Comparison of ENCODE assay signal across 8 cellular contexts in the genomic region with DNA sequence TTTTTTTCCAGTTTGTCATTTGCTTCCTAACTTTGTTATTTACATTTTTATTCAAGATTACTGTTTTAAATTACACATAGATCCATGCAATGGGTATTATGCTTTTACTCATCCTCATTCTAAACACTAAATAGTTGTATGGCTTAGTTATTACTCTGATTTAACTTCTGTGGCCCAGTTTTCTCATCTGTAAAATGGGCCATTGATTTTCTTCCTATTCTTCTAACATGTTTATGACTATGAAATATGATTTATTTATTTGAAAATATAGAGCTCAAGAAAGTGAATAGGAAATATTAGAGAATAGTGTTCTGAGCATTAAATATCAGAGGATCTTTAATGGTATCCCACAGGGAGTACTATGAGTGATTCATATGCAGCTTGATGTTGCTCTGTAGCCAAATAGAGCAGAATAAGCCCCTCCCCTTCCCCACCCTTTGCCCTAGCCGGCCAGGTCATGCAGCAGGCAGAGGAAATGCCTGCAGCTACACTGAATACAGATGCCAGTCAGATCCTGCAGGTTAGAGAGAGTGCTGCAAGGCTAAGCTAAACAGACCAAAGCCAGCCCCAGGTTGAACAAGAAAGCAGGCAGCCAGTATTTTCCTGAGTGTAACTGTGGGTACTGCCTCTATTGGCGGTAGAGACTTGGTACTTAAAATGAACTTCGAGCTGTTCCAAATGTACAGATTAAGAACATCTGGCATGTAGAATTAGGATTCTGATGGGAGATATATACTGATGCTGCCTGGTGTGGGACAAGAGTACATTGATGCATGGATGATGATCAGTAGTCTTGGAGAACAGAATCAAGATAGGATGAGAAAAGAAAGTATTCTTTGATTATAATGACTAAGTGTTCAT. TPM values are rescaled to one million over a fixed set of nuclear protein-coding genes. Genes with fewer than 3 reads are reported as not detected.
DNase-seq lines count a peak whose midpoint lies in the region; ATAC-seq, FAIRE-seq and TF ChIP-seq lines count a peak whose summit lies in the region.

No MANE protein-coding gene starts in this region.

- H3K4me3 ChIP-seq in OCI-LY7 (ENCODE audit: low read depth, low read length, poor library complexity, severe bottlenecking) = peak overlapping the region; percentile 8
- H3K4me3 ChIP-seq in astrocyte (ENCODE audit: insufficient read depth, low read depth, low read length) = no peak overlapping the region

- TF ChIP-seq CTCF in OCI-LY7 (conservative IDR thresholded peaks at IDR 0.05; ENCODE audit: low read length) = peak; percentile 58
- no peak for TF ChIP-seq CTCF in astrocyte (IDR thresholded peaks at IDR 0.05; ENCODE audit: insufficient read depth, low read depth, low read length)
- TF ChIP-seq CTCF in GM10248 (IDR thresholded peaks at IDR 0.05; ENCODE audit: control extremely low read depth, extremely low read depth, low read depth, missing control alignments) = no peak

- H4K20me1 ChIP-seq in OCI-LY7 (ENCODE audit: insufficient read depth, low read length) (no peaks in the 10 kb centered on the region), astrocyte (ENCODE audit: insufficient read depth, low read length) (no peaks in the 10 kb centered on the region)

- POLR2A ChIA-PET in OCI-LY7 (lab: Charles Lee) (interaction anchor here (0.5 to 5.7 kb wide), 21 partner anchors 10 to 684 kb away, joined by 3 to 68 read pairs (median 3); a partner anchor contains a TSS), GM10248 (lab: Yijun Ruan, JAX) (no interaction called here)

- peak; percentile 48 for DNase-seq in SIG-M5 treated with dmso at 0.1 percent for 504 hours (lab: John Stamatoyannopoulos, UW; ENCODE audit: unreplicated experiment)
- DNase-seq in SIG-M5 (lab: John Stamatoyannopoulos, UW) = no peak
- peak; percentile 93 for DNase-seq in OCI-LY7 (ENCODE audit: low spot score)
- DNase-seq in astrocyte (ENCODE audit: low read depth) = peak; percentile 47
- peak; percentile 47 for DNase-seq in kidney glomerular epithelial cell (lab: John Stamatoyannopoulos, UW)
- no peak for DNase-seq in NCI-H446 treated with DMSO at 0.1 percent for 48 hours (lab: John Stamatoyannopoulos, UW)
- DNase-seq in GM10248 (ENCODE audit: extremely low spot score) = no peak

- peaks cover 5% of the 10 kb centered on the region for H3K4me1 Mint-ChIP-seq in astrocyte (ENCODE audit: low read depth, unreplicated experiment)

- H2AFZ ChIP-seq in OCI-LY7 (ENCODE audit: low read length) (peak overlapping the region; percentile 5; the same call in 1 of the 2 replicates), astrocyte (ENCODE audit: low read depth, low read length) (no peak overlapping the region)

- intact Hi-C loops in OCI-LY7 (cut with micrococcal nuclease; ENCODE audit: unreplicated experiment) = loop anchor here (5.0 to 10.0 kb wide), 3 partner anchors 316 to 681 kb away; a partner anchor contains a TSS

- no peaks in the 10 kb centered on the region for H3K27me3 Mint-ChIP-seq in astrocyte (ENCODE audit: low read depth, unreplicated experiment)

- CTCF ChIA-PET in OCI-LY7 (lab: Charles Lee; ENCODE audit: unreplicated experiment) = interaction anchor here (0.6 to 3.8 kb wide), 3 partner anchors 11 to 317 kb away, joined by 3 to 18 read pairs (median 4); a partner anchor contains a TSS
- CTCF ChIA-PET in GM10248 (lab: Yijun Ruan, JAX) = interaction anchor here (1.0 to 2.7 kb wide), 7 partner anchors 11 to 601 kb away, joined by 3 to 10 read pairs (median 5); a partner anchor contains a TSS

- H3K79me2 ChIP-seq in OCI-LY7 (ENCODE audit: insufficient read depth, low read depth, low read length) (no peaks in the 10 kb centered on the region; the same call in 1 of the 2 replicates), astrocyte (ENCODE audit: insufficient read depth, low read length) (no peaks in the 10 kb centered on the region)

- no peaks in the 10 kb centered on the region for H3K9me3 Mint-ChIP-seq in astrocyte (ENCODE audit: unreplicated experiment)

- H3K9me3 ChIP-seq in OCI-LY7 (ENCODE audit: low read length) (no peaks in the 10 kb centered on the region), astrocyte (ENCODE audit: insufficient read depth, low read depth, low read length) (no peaks in the 10 kb centered on the region)

- H3K27ac ChIP-seq in OCI-LY7 (ENCODE audit: low read depth, low read length, poor library complexity, severe bottlenecking) (peak overlapping the region; percentile 95), astrocyte (ENCODE audit: low read depth, low read length) (no peak overlapping the region)

- no TSS peak for BruUV-seq in OCI-LY7 (replicated peaks; lab: Mats Ljungman, UMichigan)

- H3K27ac Mint-ChIP-seq in astrocyte (ENCODE audit: unreplicated experiment) = no peak overlapping the region

- no peak overlapping the region for H3K9ac ChIP-seq in astrocyte (ENCODE audit: low read length)

- H3K27me3 ChIP-seq in astrocyte (ENCODE audit: insufficient read depth, low read length) = no peaks in the 10 kb centered on the region

- H3K4me1 ChIP-seq in OCI-LY7 (ENCODE audit: insufficient read depth, low read length, poor library complexity, severe bottlenecking) (peaks cover 95% of the 10 kb centered on the region), astrocyte (ENCODE audit: insufficient read depth, low read length) (peaks cover 5% of the 10 kb centered on the region)

- H3K9me2 ChIP-seq in OCI-LY7 (ENCODE audit: insufficient read depth, low read length) = no peaks in the 10 kb centered on the region

- no peak overlapping the region for H3K4me3 Mint-ChIP-seq in astrocyte (ENCODE audit: unreplicated experiment)

- H3K36me3 ChIP-seq in OCI-LY7 (ENCODE audit: insufficient read depth, low read length) = no peaks in the 10 kb centered on the region
- H3K36me3 ChIP-seq in astrocyte (ENCODE audit: insufficient read depth, low read length) = no peaks in the 10 kb centered on the region

- peak; percentile 45 for ATAC-seq in HG02642 (IDR thresholded peaks at IDR 0.05; ENCODE audit: poor library complexity, unreplicated experiment)

- no peaks in the 10 kb centered on the region for H3K36me3 Mint-ChIP-seq in astrocyte (ENCODE audit: low read depth, unreplicated experiment)

- FAIRE-seq in astrocyte (lab: Jason Lieb, UNC) = no peak

- H3K4me2 ChIP-seq in OCI-LY7 (ENCODE audit: low read length) (peak overlapping the region; percentile 68), astrocyte (ENCODE audit: low read length) (peak overlapping the region; percentile 17)

RNA-seq across cellular contexts. Expression of a gene that starts 11.7 kb away (rescaled TPM):
- total RNA-seq in OCI-LY7 (2014; rRNA removed; shearing (Covaris generic)) = 17.9 and 18.7 TPM in 2 replicates
- total RNA-seq in OCI-LY7 (2022) (18.5 and 20.6 TPM in 2 replicates), astrocyte (6.8 and 8.5 TPM in 2 replicates)

Comparison
In these comparisons a context has a peak if more than half of its experiments do, and no peak if none do; other contexts are left out.
1. DNase-seq: peak in SIG-M5 treated with dmso at 0.1 percent for 504 hours (single experiment), OCI-LY7 (single experiment), astrocyte (single experiment) and kidney glomerular epithelial cell (single experiment); none in SIG-M5 (single experiment), NCI-H446 treated with DMSO at 0.1 percent for 48 hours (single experiment) and GM10248 (single experiment).